22 cellular contexts compared by ENCODE assay signal in the genomic region with DNA sequence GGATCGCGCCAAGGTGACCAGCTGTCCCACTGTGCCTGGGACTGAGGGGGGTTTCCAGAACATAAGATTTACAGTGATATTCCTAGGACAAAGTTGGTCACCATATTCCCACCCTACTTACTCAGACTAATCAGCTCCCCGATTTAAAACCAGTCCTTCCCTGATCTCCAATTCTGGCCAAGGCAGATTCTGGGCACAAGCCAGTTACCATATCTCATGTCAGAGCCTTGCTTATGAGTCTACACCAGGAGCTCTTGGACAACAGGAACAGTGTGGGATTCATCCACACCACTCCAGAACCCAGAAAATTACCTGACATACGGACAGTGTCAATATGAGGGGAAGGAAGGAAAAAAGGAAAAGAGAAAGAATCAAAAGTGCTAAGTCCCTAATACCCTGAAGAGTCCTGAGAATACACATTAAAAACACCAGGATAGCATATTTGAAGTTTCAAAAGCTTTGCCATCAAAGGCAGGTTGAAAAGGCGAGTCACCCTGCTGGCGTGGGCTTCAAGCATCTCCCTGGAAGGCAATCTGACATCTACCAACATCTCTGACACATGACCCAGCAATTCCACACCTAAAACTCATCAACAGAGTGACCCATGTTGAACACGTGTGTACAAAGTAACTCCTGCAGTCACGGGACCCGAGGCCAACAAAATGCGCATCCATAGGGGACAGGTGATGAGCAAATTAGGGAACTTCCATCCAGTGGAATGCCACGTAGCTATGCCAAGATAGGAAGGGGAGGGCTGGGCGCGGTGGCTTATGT. TPM values are rescaled to one million over a fixed set of nuclear protein-coding genes. Genes with fewer than 3 reads are reported as not detected.
DNase-seq lines count a peak whose midpoint lies in the region; ATAC-seq and TF ChIP-seq lines count a peak whose summit lies in the region.
"Had no signal": no experiment of that assay in that cellular context is flagged by ENCODE, and none has a peak within 500 bp of the region (broad histone marks: within the 10 kb centered on the region; RNA-seq: fewer than 3 reads in every experiment).

No MANE protein-coding gene starts in this region.

- no peaks in the 10 kb centered on the region for H3K27me3 ChIP-seq in spleen (replicated peaks in 1 of 7)
- H3K27me3 ChIP-seq: adrenal gland, testis had no signal

- H3K4me3 ChIP-seq in spleen, result no peak overlapping the region
- H3K4me3 ChIP-seq: adrenal gland, lung, psoas muscle, testis had no signal

- TF ChIP-seq CTCF in spleen (IDR thresholded peaks at IDR 0.05 in 8 of 11, conservative IDR thresholded peaks at IDR 0.05 in 3 of 11), result no peak

- WGBS in spleen, 5 donors, result 81 to 92% (median 86%) methylated on average over 13 of the region's 13 CpGs

- POLR2A ChIA-PET in activated naive CD8-positive, alpha-beta T cell treated with anti-CD3 and anti-CD28 coated beads, Interleukin-2, amount 10 ng/mL, durations not matched to agents 7 days and 5 days (lab: Charles Lee), result interaction anchor here (1.0 to 1.6 kb wide), 4 partner anchors 8 to 36 kb away, joined by 3 to 4 read pairs (median 4); a partner anchor contains a TSS

- H3K9me3 Mint-ChIP-seq in activated naive CD8-positive, alpha-beta T cell treated with anti-CD3 and anti-CD28 coated beads, Interleukin-2, amount 10 ng/mL, durations not matched to agents 7 days and 5 days, result peaks cover 5% of the 10 kb centered on the region
- H3K9me3 Mint-ChIP-seq in activated naive CD8-positive, alpha-beta T cell treated with anti-CD3 and anti-CD28 coated beads, Interleukin-2, amount 50 U/mL, for 24 hours, result no peaks in the 10 kb centered on the region
- H3K9me3 Mint-ChIP-seq in central memory CD8-positive, alpha-beta T cell, result no peaks in the 10 kb centered on the region
- H3K9me3 Mint-ChIP-seq: naive thymus-derived CD8-positive, alpha-beta T cell had no signal

- H3K4me3 Mint-ChIP-seq in activated naive CD8-positive, alpha-beta T cell treated with anti-CD3 and anti-CD28 coated beads, Interleukin-2, amount 10 ng/mL, durations not matched to agents 7 days and 5 days, result no peak overlapping the region
- H3K4me3 Mint-ChIP-seq in activated naive CD8-positive, alpha-beta T cell treated with anti-CD3 and anti-CD28 coated beads, Interleukin-2, amount 50 U/mL, for 24 hours, result no peak overlapping the region
- no peak overlapping the region for H3K4me3 Mint-ChIP-seq in central memory CD8-positive, alpha-beta T cell
- H3K4me3 Mint-ChIP-seq: B cell had no signal

- no peak for ATAC-seq in activated naive CD8-positive, alpha-beta T cell treated with anti-CD3 and anti-CD28 coated beads, Interleukin-2, amount 10 ng/mL, durations not matched to agents 7 days and 5 days (ENCODE audit: low read depth)
- no peak for ATAC-seq in activated naive CD8-positive, alpha-beta T cell treated with anti-CD3 and anti-CD28 coated beads, Interleukin-2, amount 50 U/mL, for 24 hours
- ATAC-seq in central memory CD8-positive, alpha-beta T cell (replicated peaks; ENCODE audit: extremely low read depth, poor library complexity, severe bottlenecking), result no peak
- ATAC-seq in GM18858 (IDR thresholded peaks at IDR 0.05; ENCODE audit: unreplicated experiment), result no peak
- ATAC-seq: naive thymus-derived CD8-positive, alpha-beta T cell had no signal

- peaks cover 9% of the 10 kb centered on the region for H3K36me3 Mint-ChIP-seq in activated naive CD8-positive, alpha-beta T cell treated with anti-CD3 and anti-CD28 coated beads, Interleukin-2, amount 10 ng/mL, durations not matched to agents 7 days and 5 days
- no peaks in the 10 kb centered on the region for H3K36me3 Mint-ChIP-seq in activated naive CD8-positive, alpha-beta T cell treated with anti-CD3 and anti-CD28 coated beads, Interleukin-2, amount 50 U/mL, for 24 hours (ENCODE audit: low read depth)
- H3K36me3 Mint-ChIP-seq in central memory CD8-positive, alpha-beta T cell (ENCODE audit: insufficient read depth), result peaks cover 7% of the 10 kb centered on the region
- H3K36me3 Mint-ChIP-seq: naive thymus-derived CD8-positive, alpha-beta T cell had no signal

- intact Hi-C loops in spleen (cut with DNase I; ENCODE audit: low total_unique reads), result no loop called here

- no peaks in the 10 kb centered on the region for H3K27me3 Mint-ChIP-seq in activated naive CD8-positive, alpha-beta T cell treated with anti-CD3 and anti-CD28 coated beads, Interleukin-2, amount 10 ng/mL, durations not matched to agents 7 days and 5 days
- peaks cover under 1% of the 10 kb centered on the region for H3K27me3 Mint-ChIP-seq in activated naive CD8-positive, alpha-beta T cell treated with anti-CD3 and anti-CD28 coated beads, Interleukin-2, amount 50 U/mL, for 24 hours
- no peaks in the 10 kb centered on the region for H3K27me3 Mint-ChIP-seq in central memory CD8-positive, alpha-beta T cell
- H3K27me3 Mint-ChIP-seq: naive thymus-derived CD8-positive, alpha-beta T cell had no signal

- H3K36me3 ChIP-seq in spleen, result no peaks in the 10 kb centered on the region
- H3K36me3 ChIP-seq: adrenal gland had no signal

- H3K27ac Mint-ChIP-seq in activated naive CD8-positive, alpha-beta T cell treated with anti-CD3 and anti-CD28 coated beads, Interleukin-2, amount 10 ng/mL, durations not matched to agents 7 days and 5 days, result peak overlapping the region; percentile 40
- no peak overlapping the region for H3K27ac Mint-ChIP-seq in activated naive CD8-positive, alpha-beta T cell treated with anti-CD3 and anti-CD28 coated beads, Interleukin-2, amount 50 U/mL, for 24 hours
- H3K27ac Mint-ChIP-seq in central memory CD8-positive, alpha-beta T cell (ENCODE audit: low read depth), result peak overlapping the region; percentile 13
- H3K27ac Mint-ChIP-seq: B cell had no signal

- H3K4me1 ChIP-seq in spleen, result peaks cover 0 to 33% (median 13%) of the 10 kb centered on the region in 6 donors
- H3K4me1 ChIP-seq: adrenal gland, psoas muscle had no signal

- DNase-seq in activated naive CD8-positive, alpha-beta T cell treated with anti-CD3 and anti-CD28 coated beads, Interleukin-2, amount 10 ng/mL, durations not matched to agents 7 days and 5 days, result no peak
- no peak for DNase-seq in activated naive CD8-positive, alpha-beta T cell treated with anti-CD3 and anti-CD28 coated beads, Interleukin-2, amount 50 U/mL, for 24 hours
- DNase-seq in M059J (ENCODE audit: low read depth), result peak; percentile 59
- no peak for DNase-seq in central memory CD8-positive, alpha-beta T cell (ENCODE audit: low spot score in 2 of 2)
- peak; percentile 37 for DNase-seq in spleen
- DNase-seq in HuH-7 (ENCODE audit: low spot score), result no peak
- no peak for DNase-seq in NCI-H524 (lab: John Stamatoyannopoulos, UW)
- DNase-seq: activated CD8-positive, alpha-beta memory T cell treated with anti-CD3 and anti-CD28 coated beads, Interleukin-2, amount 50 U/mL, for 48 hours; DMS153; NCI-H1694; psoas muscle; stimulated activated CD4-positive, alpha-beta T cell treated with anti-CD3 and anti-CD28 coated beads, Interleukin-15, amount 100 ng/mL, for 24 hours; testis had no signal

- H3K9me3 ChIP-seq in spleen, result peaks cover 0 to 7% (median 6%) of the 10 kb centered on the region in 8 donors
- H3K9me3 ChIP-seq: adrenal gland, psoas muscle, testis had no signal

- no peak for TF ChIP-seq POLR2A in spleen (IDR thresholded peaks at IDR 0.05)

- H3K4me1 Mint-ChIP-seq in activated naive CD8-positive, alpha-beta T cell treated with anti-CD3 and anti-CD28 coated beads, Interleukin-2, amount 10 ng/mL, durations not matched to agents 7 days and 5 days, result peaks cover 36% of the 10 kb centered on the region
- peaks cover 74% of the 10 kb centered on the region for H3K4me1 Mint-ChIP-seq in activated naive CD8-positive, alpha-beta T cell treated with anti-CD3 and anti-CD28 coated beads, Interleukin-2, amount 50 U/mL, for 24 hours
- peaks cover 54% of the 10 kb centered on the region for H3K4me1 Mint-ChIP-seq in central memory CD8-positive, alpha-beta T cell

- H3K27ac ChIP-seq in spleen, result peak overlapping the region in 3 of 8 donors; percentile 50 to 63 (median 50)
- H3K27ac ChIP-seq: adrenal gland, HL-60, psoas muscle, testis, VCaP had no signal

RNA-seq across cellular contexts. Expression of a gene that starts 8.0 kb away (rescaled TPM):
- total RNA-seq in activated naive CD8-positive, alpha-beta T cell treated with anti-CD3 and anti-CD28 coated beads, Interleukin-2, amount 10 ng/mL, durations not matched to agents 7 days and 5 days, result 100 to 1,000 TPM; 223 to 232 TPM
- 0.07 and 0.59 TPM in 2 replicates for total RNA-seq in M059J (2014; rRNA removed; shearing (Covaris generic))
- 10 to 100 TPM; 20.6 to 75.2 (median 51.5) TPM for total RNA-seq in spleen
- 1 to 10 TPM; 3.7 to 5.9 (median 3.9) TPM for polyA plus RNA-seq in spleen
- total RNA-seq: NCI-H460, SK-MEL-5 had no signal

RNA-seq across cellular contexts. Expression of a gene that starts 30.3 kb away (rescaled TPM):
- total RNA-seq in activated naive CD8-positive, alpha-beta T cell treated with anti-CD3 and anti-CD28 coated beads, Interleukin-2, amount 10 ng/mL, durations not matched to agents 7 days and 5 days, result 10 to 100 TPM; 15.2 to 15.7 TPM
- total RNA-seq in M059J (2014; rRNA removed; shearing (Covaris generic)), result 14.0 and 16.5 TPM in 2 replicates
- 10 to 100 TPM in 1 of 7 donors, 1 to 10 TPM in 6; 5.3 to 10.3 (median 6.9) TPM for total RNA-seq in spleen
- 1 to 10 TPM; 7.7 to 8.9 (median 8.8) TPM for polyA plus RNA-seq in spleen

RNA-seq across cellular contexts. Expression of a gene that starts 48.2 kb away (rescaled TPM):
- total RNA-seq in activated naive CD8-positive, alpha-beta T cell treated with anti-CD3 and anti-CD28 coated beads, Interleukin-2, amount 10 ng/mL, durations not matched to agents 7 days and 5 days, result 1 to 10 TPM; 1.8 to 2.2 TPM
- not detected in 2 replicates for total RNA-seq in M059J (2014; rRNA removed; shearing (Covaris generic))
- under 1 TPM in 2 of 7 donors, not detected in 5; 0.54 to 0.55 TPM for total RNA-seq in spleen
- under 1 TPM; 0.09 to 0.28 (median 0.26) TPM for polyA plus RNA-seq in spleen
- total RNA-seq: B cell, NCI-H460, psoas muscle, SK-MEL-5 had no signal
- polyA plus RNA-seq: psoas muscle had no signal

RNA-seq across cellular contexts. Expression of a gene that starts 54.6 kb away (rescaled TPM):
- total RNA-seq in activated naive CD8-positive, alpha-beta T cell treated with anti-CD3 and anti-CD28 coated beads, Interleukin-2, amount 10 ng/mL, durations not matched to agents 7 days and 5 days, result 10 to 100 TPM; 10.1 to 11.3 TPM
- total RNA-seq in M059J (2014; rRNA removed; shearing (Covaris generic)), result not detected in 2 replicates
- total RNA-seq in spleen, result 1 to 10 TPM in 3 of 7 donors, under 1 TPM in 4; 0.56 to 2.0 (median 0.95) TPM
- polyA plus RNA-seq in spleen, result 1 to 10 TPM; 1.2 to 2.0 (median 1.5) TPM
- total RNA-seq: NCI-H460, psoas muscle, SK-MEL-5 had no signal

Comparison
In these comparisons a context has a peak if more than half of its experiments do, and no peak if none do; other contexts are left out.
1. DNase-seq: peak in M059J (single experiment) and spleen (single experiment); none in activated naive CD8-positive, alpha-beta T cell treated with anti-CD3 and anti-CD28 coated beads, Interleukin-2, amount 10 ng/mL, durations not matched to agents 7 days and 5 days (single experiment), activated naive CD8-positive, alpha-beta T cell treated with anti-CD3 and anti-CD28 coated beads, Interleukin-2, amount 50 U/mL, for 24 hours (single experiment), central memory CD8-positive, alpha-beta T cell (0 of 2), HuH-7 (single experiment) and NCI-H524 (0 of 2).
2. RNA of a gene that starts 8.0 kb away (total RNA-seq): 223 to 232 TPM in activated naive CD8-positive, alpha-beta T cell treated with anti-CD3 and anti-CD28 coated beads, Interleukin-2, amount 10 ng/mL, durations not matched to agents 7 days and 5 days and 20.6 to 75.2 TPM in spleen; 0.07 to 0.59 TPM in M059J; every median in the first group is over 10 times any median in the second.